ENCODE assay signal across 8 cellular contexts in the genomic region with DNA sequence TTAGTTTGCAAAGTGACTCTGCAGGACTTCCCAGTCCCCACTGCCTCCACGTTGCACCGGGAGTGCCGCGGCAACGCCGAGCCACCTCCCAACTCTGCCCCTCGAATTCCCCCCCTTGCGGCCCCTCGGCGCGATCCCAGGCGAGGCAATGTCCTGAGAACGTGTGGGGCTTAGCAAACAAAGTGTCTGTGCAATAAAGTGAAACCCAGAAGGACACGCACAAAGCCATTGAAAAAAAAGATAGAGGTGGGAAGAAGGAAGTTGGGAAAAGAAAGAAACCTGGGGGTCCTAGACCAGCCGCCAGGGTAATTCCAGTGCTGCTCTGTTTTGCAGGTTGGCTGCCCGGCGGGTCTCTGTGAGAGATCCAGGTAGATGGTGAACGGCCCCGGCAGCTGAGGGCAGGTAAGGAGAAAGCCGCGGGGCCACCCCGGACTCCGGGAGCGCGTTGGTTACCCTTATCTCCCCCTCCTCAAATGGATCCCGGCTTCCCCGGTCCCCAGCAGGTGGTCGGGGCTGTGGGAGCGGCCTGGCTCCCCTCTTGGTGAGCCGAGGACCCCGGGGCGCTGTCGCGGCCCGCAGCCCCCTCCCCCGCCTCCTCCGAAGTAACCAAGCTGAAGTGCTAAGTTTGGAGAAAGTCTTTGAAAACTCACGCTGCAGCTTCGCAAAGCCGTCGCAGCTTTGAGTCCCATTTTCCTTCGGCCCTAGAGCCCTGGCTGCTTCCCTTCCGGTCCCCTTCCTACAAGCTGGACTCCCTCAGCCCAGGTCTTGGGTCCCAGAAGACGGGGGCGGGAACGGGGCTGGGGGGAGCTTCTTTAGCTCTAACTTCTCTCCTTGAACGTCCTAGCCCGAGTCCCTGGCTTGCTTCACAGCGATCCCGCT. TPM values are rescaled to one million over a fixed set of nuclear protein-coding genes. Genes with fewer than 3 reads are reported as not detected.
DNase-seq lines count a peak whose midpoint lies in the region; ATAC-seq lines count a peak whose summit lies in the region.

No MANE protein-coding gene starts in this region.

- DNase-seq in activated naive CD4-positive, alpha-beta T cell treated with anti-CD3 and anti-CD28 coated beads, Interleukin-2, amount 10 ng/mL, durations not matched to agents 7 days and 5 days = no peak
- no peak for DNase-seq in activated naive CD4-positive, alpha-beta T cell (lab: John Stamatoyannopoulos, UW)
- peak; percentile 28 for DNase-seq in activated CD8-positive, alpha-beta T cell treated with anti-CD3 and anti-CD28 coated beads, Interleukin-2, amount 10 ng/mL, durations not matched to agents 7 days and 5 days
- DNase-seq in NCI-H524 treated with DMSO at 0.1 percent for 48 hours (lab: John Stamatoyannopoulos, UW) = no peak
- no peak for DNase-seq in inferior parietal cortex (ENCODE audit: extremely low spot score)

- no peaks in the 10 kb centered on the region for H3K36me3 ChIP-seq in iPS-15b (ENCODE audit: control insufficient read depth, insufficient read depth, low read length)

- H3K4me1 ChIP-seq in iPS-15b (ENCODE audit: control insufficient read depth, insufficient read depth, low read length) = peaks cover 19% of the 10 kb centered on the region

- CTCF ChIA-PET in activated naive CD4-positive, alpha-beta T cell treated with anti-CD3 and anti-CD28 coated beads, Interleukin-2, amount 10 ng/mL, durations not matched to agents 7 days and 5 days (lab: Charles Lee) = no interaction called here
- CTCF ChIA-PET in activated CD8-positive, alpha-beta T cell treated with anti-CD3 and anti-CD28 coated beads, Interleukin-2, amount 10 ng/mL, durations not matched to agents 7 days and 5 days (lab: Charles Lee) = interaction anchor here (0.8 to 2.9 kb wide), 2 partner anchors 11 to 263 kb away, joined by 4 to 7 read pairs; no protein-coding TSS in a partner anchor

- H3K9me3 ChIP-seq in iPS-15b (ENCODE audit: control insufficient read depth, insufficient read depth, low read length) = no peaks in the 10 kb centered on the region

- no peak overlapping the region for H3K9ac ChIP-seq in iPS-15b (ENCODE audit: low read depth, low read length)

- H3K9me3 Mint-ChIP-seq in activated naive CD4-positive, alpha-beta T cell treated with anti-CD3 and anti-CD28 coated beads, Interleukin-2, amount 10 ng/mL, durations not matched to agents 7 days and 5 days = no peaks in the 10 kb centered on the region
- no peaks in the 10 kb centered on the region for H3K9me3 Mint-ChIP-seq in activated CD8-positive, alpha-beta T cell treated with anti-CD3 and anti-CD28 coated beads, Interleukin-2, amount 10 ng/mL, durations not matched to agents 7 days and 5 days (ENCODE audit: insufficient read depth)
- H3K9me3 Mint-ChIP-seq in stimulated activated naive CD8-positive, alpha-beta T cell treated with anti-CD3 and anti-CD28 coated beads, Interleukin-15, Interleukin-2, amounts not matched to agents 100 ng/mL and 50 ng/mL, for 24 hours = no peaks in the 10 kb centered on the region

- peaks cover 70% of the 10 kb centered on the region for H3K4me1 Mint-ChIP-seq in activated naive CD4-positive, alpha-beta T cell treated with anti-CD3 and anti-CD28 coated beads, Interleukin-2, amount 10 ng/mL, durations not matched to agents 7 days and 5 days
- H3K4me1 Mint-ChIP-seq in activated CD8-positive, alpha-beta T cell treated with anti-CD3 and anti-CD28 coated beads, Interleukin-2, amount 10 ng/mL, durations not matched to agents 7 days and 5 days (ENCODE audit: low read depth) = peaks cover 78% of the 10 kb centered on the region
- H3K4me1 Mint-ChIP-seq in stimulated activated naive CD8-positive, alpha-beta T cell treated with anti-CD3 and anti-CD28 coated beads, Interleukin-15, Interleukin-2, amounts not matched to agents 100 ng/mL and 50 ng/mL, for 24 hours (ENCODE audit: low read depth) = peaks cover 68% of the 10 kb centered on the region

- H3K4me3 Mint-ChIP-seq in activated naive CD4-positive, alpha-beta T cell treated with anti-CD3 and anti-CD28 coated beads, Interleukin-2, amount 10 ng/mL, durations not matched to agents 7 days and 5 days = peak overlapping the region; percentile 66
- peak overlapping the region; percentile 76 for H3K4me3 Mint-ChIP-seq in activated CD8-positive, alpha-beta T cell treated with anti-CD3 and anti-CD28 coated beads, Interleukin-2, amount 10 ng/mL, durations not matched to agents 7 days and 5 days
- peak overlapping the region; percentile 79 for H3K4me3 Mint-ChIP-seq in stimulated activated naive CD8-positive, alpha-beta T cell treated with anti-CD3 and anti-CD28 coated beads, Interleukin-15, Interleukin-2, amounts not matched to agents 100 ng/mL and 50 ng/mL, for 24 hours

- peak; percentile 10 for ATAC-seq in HG03039 (IDR thresholded peaks at IDR 0.05; ENCODE audit: unreplicated experiment)
- peak; percentile 10 for ATAC-seq in activated CD8-positive, alpha-beta T cell treated with anti-CD3 and anti-CD28 coated beads, Interleukin-2, amount 10 ng/mL, durations not matched to agents 7 days and 5 days

- no peak overlapping the region for H3K27ac Mint-ChIP-seq in activated naive CD4-positive, alpha-beta T cell treated with anti-CD3 and anti-CD28 coated beads, Interleukin-2, amount 10 ng/mL, durations not matched to agents 7 days and 5 days
- H3K27ac Mint-ChIP-seq in activated CD8-positive, alpha-beta T cell treated with anti-CD3 and anti-CD28 coated beads, Interleukin-2, amount 10 ng/mL, durations not matched to agents 7 days and 5 days = peak overlapping the region; percentile 33
- no peak overlapping the region for H3K27ac Mint-ChIP-seq in stimulated activated naive CD8-positive, alpha-beta T cell treated with anti-CD3 and anti-CD28 coated beads, Interleukin-15, Interleukin-2, amounts not matched to agents 100 ng/mL and 50 ng/mL, for 24 hours

- H3K27me3 ChIP-seq in iPS-15b (ENCODE audit: control insufficient read depth, insufficient read depth, low read length) = peaks cover 93% of the 10 kb centered on the region

- POLR2A ChIA-PET in activated CD8-positive, alpha-beta T cell treated with anti-CD3 and anti-CD28 coated beads, Interleukin-2, amount 10 ng/mL, durations not matched to agents 7 days and 5 days (lab: Charles Lee) = no interaction called here

- peaks cover 5% of the 10 kb centered on the region for H3K36me3 Mint-ChIP-seq in activated naive CD4-positive, alpha-beta T cell treated with anti-CD3 and anti-CD28 coated beads, Interleukin-2, amount 10 ng/mL, durations not matched to agents 7 days and 5 days
- H3K36me3 Mint-ChIP-seq in activated CD8-positive, alpha-beta T cell treated with anti-CD3 and anti-CD28 coated beads, Interleukin-2, amount 10 ng/mL, durations not matched to agents 7 days and 5 days (ENCODE audit: low read depth) = peaks cover 6% of the 10 kb centered on the region
- peaks cover under 1% of the 10 kb centered on the region for H3K36me3 Mint-ChIP-seq in stimulated activated naive CD8-positive, alpha-beta T cell treated with anti-CD3 and anti-CD28 coated beads, Interleukin-15, Interleukin-2, amounts not matched to agents 100 ng/mL and 50 ng/mL, for 24 hours (ENCODE audit: low read depth)

- H3K27me3 Mint-ChIP-seq in activated naive CD4-positive, alpha-beta T cell treated with anti-CD3 and anti-CD28 coated beads, Interleukin-2, amount 10 ng/mL, durations not matched to agents 7 days and 5 days = peaks cover 96% of the 10 kb centered on the region
- H3K27me3 Mint-ChIP-seq in activated CD8-positive, alpha-beta T cell treated with anti-CD3 and anti-CD28 coated beads, Interleukin-2, amount 10 ng/mL, durations not matched to agents 7 days and 5 days (ENCODE audit: low read depth) = peaks cover 86% of the 10 kb centered on the region
- peaks cover 82% of the 10 kb centered on the region for H3K27me3 Mint-ChIP-seq in stimulated activated naive CD8-positive, alpha-beta T cell treated with anti-CD3 and anti-CD28 coated beads, Interleukin-15, Interleukin-2, amounts not matched to agents 100 ng/mL and 50 ng/mL, for 24 hours

- peak overlapping the region; percentile 68 for H3K4me3 ChIP-seq in iPS-15b (ENCODE audit: low read depth, low read length)

RNA-seq across cellular contexts. Expression of gene OTX1, which starts 0.5 kb away (rescaled TPM):
- not detected for total RNA-seq in activated CD8-positive, alpha-beta T cell treated with anti-CD3 and anti-CD28 coated beads, Interleukin-2, amount 10 ng/mL, durations not matched to agents 7 days and 5 days
